Comparison of ENCODE assay signal across 17 cellular contexts in genomic region chr7:104950754-104951153, GRCh38.
A peak's percentile ranks its signal among the peaks of the same experiment; 100 is the strongest.
DNase-seq lines count a peak whose midpoint lies in the region; ATAC-seq and TF ChIP-seq lines count a peak whose summit lies in the region.
"Had no signal": no experiment of that assay in that cellular context is flagged by ENCODE, and none has a peak within 500 bp of the region (broad histone marks: within the 10 kb centered on the region; RNA-seq: fewer than 3 reads in every experiment).

No MANE protein-coding gene starts in this region.

- TF ChIP-seq CTCF in chondrocyte (IDR thresholded peaks at IDR 0.05) = no peak
- TF ChIP-seq CTCF in left lung (IDR thresholded peaks at IDR 0.05) = no peak

- H3K4me1 ChIP-seq in GM23248 (ENCODE audit: insufficient read depth) = peaks cover 9% of the 10 kb centered on the region
- H3K4me1 ChIP-seq in left lung = peaks cover 9 to 39% of the 10 kb centered on the region in 2 donors

- H3K27ac Mint-ChIP-seq in chondrocyte (ENCODE audit: unreplicated experiment) = peak overlapping the region; percentile 8

- peak overlapping the region; percentile 58; the same call in 1 of the 2 replicates for H2AFZ ChIP-seq in GM23248

- no peaks in the 10 kb centered on the region for H3K79me2 ChIP-seq in GM23248 (ENCODE audit: insufficient read depth)

- in situ Hi-C loops in GM23248 (cut with MboI) = no loop called here

- 32 to 52% methylated on average over 2 of the region's 2 CpGs for WGBS in GM23248 (ENCODE audit: low coverage in 1 of 2, low lambda C conversion rate in 2 of 2, missing lambda C conversion rate in 2 of 2), 2 experiments

- H3F3A ChIP-seq in GM23248 (ENCODE audit: insufficient read depth) = peaks cover 16% of the 10 kb centered on the region

- H3K27me3 Mint-ChIP-seq in chondrocyte (ENCODE audit: low read depth) = no peaks in the 10 kb centered on the region

- no peaks in the 10 kb centered on the region for H3K9me3 ChIP-seq in GM23248 (ENCODE audit: low read depth)
- H3K9me3 ChIP-seq in left lung = no peaks in the 10 kb centered on the region
- H3K9me3 ChIP-seq: colonic mucosa, ovary, Peyer's patch had no signal

- intact Hi-C loops in left lung (cut with DNase I) = no loop called here

- H3K36me3 ChIP-seq in GM23248 (ENCODE audit: low read depth) = no peaks in the 10 kb centered on the region
- no peaks in the 10 kb centered on the region for H3K36me3 ChIP-seq in left lung
- H3K36me3 ChIP-seq: colonic mucosa, ovary, Peyer's patch had no signal

- H3K27me3 ChIP-seq in GM23248 (replicated peaks; ENCODE audit: insufficient read depth) (no peaks in the 10 kb centered on the region), left lung (no peaks in the 10 kb centered on the region)
- H3K27me3 ChIP-seq: colonic mucosa, ovary, Peyer's patch had no signal

- H3K4me1 Mint-ChIP-seq in chondrocyte (ENCODE audit: low read depth) = peaks cover 12% of the 10 kb centered on the region

- DNase-seq in GM23248 = no peak
- DNase-seq in chondrocyte (ENCODE audit: low spot score) = no peak
- DNase-seq in left lung = no peak
- peak; percentile 69 for DNase-seq in stromal cell of bone marrow (ENCODE audit: low read depth)
- no peak for DNase-seq in NCI-H2227 (lab: John Stamatoyannopoulos, UW; ENCODE audit: unreplicated experiment)
- no peak for DNase-seq in HPDE6-E6E7 (ENCODE audit: extremely low spot score)
- DNase-seq in NOMO-1 treated with dmso at 0.1 percent for 144 hours (lab: John Stamatoyannopoulos, UW; ENCODE audit: unreplicated experiment) = no peak
- DNase-seq: C1 segment of cervical spinal cord; colonic mucosa; Kasumi-1; NCI-H187; NCI-H510A treated with DMSO at 0.1 percent for 48 hours; ovary; Peyer's patch; stimulated activated CD4-positive, alpha-beta T cell treated with anti-CD3 and anti-CD28 coated beads, Interleukin-12 subunit alpha, Interleukin-12 subunit beta, amount 100 ng/mL, for 4 hours had no signal

- no peak overlapping the region for H3K9ac ChIP-seq in GM23248

- no peaks in the 10 kb centered on the region for H4K20me1 ChIP-seq in GM23248 (ENCODE audit: insufficient read depth)

- no peak overlapping the region for H3K4me2 ChIP-seq in GM23248 (ENCODE audit: unreplicated experiment)

- H3K27ac ChIP-seq in GM23248 (peak overlapping the region; percentile 60), left lung (peak overlapping the region; percentile 30 to 55)
- H3K27ac ChIP-seq: colonic mucosa, HL-60, ovary had no signal

- no peak overlapping the region for H3K4me3 Mint-ChIP-seq in chondrocyte (ENCODE audit: unreplicated experiment)

- ATAC-seq in left lung = no peak
- no peak for ATAC-seq in HG03175 (IDR thresholded peaks at IDR 0.05; ENCODE audit: unreplicated experiment)

- no peaks in the 10 kb centered on the region for H3K9me2 ChIP-seq in GM23248 (ENCODE audit: insufficient read depth)

- H3K4me3 ChIP-seq in GM23248 (no peak overlapping the region), left lung (no peak overlapping the region)
- H3K4me3 ChIP-seq: colonic mucosa, ovary, Peyer's patch had no signal

- no peaks in the 10 kb centered on the region for H3K9me3 Mint-ChIP-seq in chondrocyte (ENCODE audit: low read depth)

- H3K36me3 Mint-ChIP-seq in chondrocyte (ENCODE audit: low read depth) = no peaks in the 10 kb centered on the region
